Comparison of ENCODE assay signal across 16 cellular contexts in genomic region chr1:240350910-240351331, GRCh38.
DNase-seq lines count a peak whose midpoint lies in the region; ATAC-seq and TF ChIP-seq lines count a peak whose summit lies in the region.
"Had no signal": no experiment of that assay in that cellular context is flagged by ENCODE, and none has a peak within 500 bp of the region (broad histone marks: within the 10 kb centered on the region; RNA-seq: fewer than 3 reads in every experiment).

No MANE protein-coding gene starts in this region.

- H3K4me3 ChIP-seq in AG04449 (ENCODE audit: low read depth, low read length) (no peak overlapping the region), astrocyte of the spinal cord (ENCODE audit: low read depth, low read length) (no peak overlapping the region)
- H3K4me3 ChIP-seq: left lung, psoas muscle, tibial artery had no signal

- CTCF ChIA-PET in AG04449 (lab: Yijun Ruan, JAX): interaction anchor here (0.7 to 1.4 kb wide), 4 partner anchors 37 to 341 kb away, joined by 3 to 6 read pairs (median 4); no protein-coding TSS in a partner anchor

- ATAC-seq in HG03095 (IDR thresholded peaks at IDR 0.05; ENCODE audit: unreplicated experiment) (no peak), GM19463 (IDR thresholded peaks at IDR 0.05; ENCODE audit: unreplicated experiment) (no peak)
- ATAC-seq: left lung, psoas muscle had no signal

- in situ Hi-C loops in astrocyte of the spinal cord (cut with HindIII; ENCODE audit: low sequenced_read_pairs): no loop called here

- TF ChIP-seq CTCF in AG04449 (IDR thresholded peaks at IDR 0.05; ENCODE audit: insufficient read depth, low read length, missing control alignments) (no peak), astrocyte of the spinal cord (IDR thresholded peaks at IDR 0.05; ENCODE audit: low read depth, low read length) (no peak)

- POLR2A ChIA-PET in AG04449 (lab: Yijun Ruan, JAX): interaction anchor here (0.6 kb wide), 1 partner anchor 66 kb away, joined by 3 read pairs; no protein-coding TSS in a partner anchor

- DNase-seq in AG04449 (ENCODE audit: low read depth, low spot score) (peak; percentile 90), HS-5 (ENCODE audit: low read depth) (peak; percentile 54), astrocyte of the spinal cord (ENCODE audit: low read depth, low spot score) (peak; percentile 91), iris pigment epithelial cell (ENCODE audit: low read depth) (peak; percentile 91), DMS53 (lab: John Stamatoyannopoulos, UW) (no peak)
- DNase-seq in stimulated activated CD4-positive, alpha-beta T cell treated with anti-CD3 and anti-CD28 coated beads, Interleukin-12 subunit alpha, Interleukin-12 subunit beta, amount 100 ng/mL, for 4 hours: no peak
- DNase-seq: activated CD8-positive, alpha-beta memory T cell treated with anti-CD3 and anti-CD28 coated beads for 24 hours; hippocampal formation; left lung; NCI-H187; NCI-H510A; psoas muscle; tibial artery; WERI-Rb-1 had no signal

Comparison
In these comparisons a context has a peak if more than half of its experiments do, and no peak if none do; other contexts are left out.
1. DNase-seq: peak in AG04449 (single experiment), HS-5 (single experiment), astrocyte of the spinal cord (single experiment) and iris pigment epithelial cell (single experiment); none in stimulated activated CD4-positive, alpha-beta T cell treated with anti-CD3 and anti-CD28 coated beads, Interleukin-12 subunit alpha, Interleukin-12 subunit beta, amount 100 ng/mL, for 4 hours (single experiment) and DMS53 (single experiment).